ENCODE assay signal across 10 cellular contexts in genomic region chr10:117543245-117543998, GRCh38. TPM values are rescaled to one million over a fixed set of nuclear protein-coding genes. Genes with fewer than 3 reads are reported as not detected.
A peak's percentile ranks its signal among the peaks of the same experiment; 100 is the strongest.
DNase-seq lines count a peak whose midpoint lies in the region; ATAC-seq, FAIRE-seq and TF ChIP-seq lines count a peak whose summit lies in the region.
"Had no signal": no experiment of that assay in that cellular context is flagged by ENCODE, and none has a peak within 500 bp of the region (broad histone marks: within the 10 kb centered on the region; RNA-seq: fewer than 3 reads in every experiment).

No MANE protein-coding gene starts in this region.

- POLR2A ChIA-PET in MCF 10A (lab: Yijun Ruan, JAX): no interaction called here

- peaks cover 76% of the 10 kb centered on the region for H3K27me3 Mint-ChIP-seq in activated naive CD4-positive, alpha-beta T cell treated with anti-CD3 and anti-CD28 coated beads for 36 hours (ENCODE audit: low read depth)
- peaks cover 37% of the 10 kb centered on the region for H3K27me3 Mint-ChIP-seq in MCF 10A (ENCODE audit: insufficient read depth, unreplicated experiment)

- TF ChIP-seq CTCF in MCF 10A (IDR thresholded peaks at IDR 0.05; ENCODE audit: unreplicated experiment): no peak

- intact Hi-C loops in activated naive CD4-positive, alpha-beta T cell treated with anti-CD3 and anti-CD28 coated beads for 36 hours (cut with micrococcal nuclease): loop anchor here (5.0 to 10.0 kb wide), 3 partner anchors 141 to 379 kb away; partner anchors contain the start of gene PDZD8
- intact Hi-C loops in MCF 10A (cut with micrococcal nuclease): no loop called here

- no peaks in the 10 kb centered on the region for H3K36me3 Mint-ChIP-seq in activated naive CD4-positive, alpha-beta T cell treated with anti-CD3 and anti-CD28 coated beads for 36 hours (ENCODE audit: low read depth)
- H3K36me3 Mint-ChIP-seq in MCF 10A (ENCODE audit: insufficient read depth, unreplicated experiment): no peaks in the 10 kb centered on the region

- H3K27ac Mint-ChIP-seq in activated naive CD4-positive, alpha-beta T cell treated with anti-CD3 and anti-CD28 coated beads for 36 hours: no peak overlapping the region
- peak overlapping the region; percentile 39 for H3K27ac Mint-ChIP-seq in MCF 10A (ENCODE audit: low read depth, unreplicated experiment)

- H3K9me3 Mint-ChIP-seq in activated naive CD4-positive, alpha-beta T cell treated with anti-CD3 and anti-CD28 coated beads for 36 hours: no peaks in the 10 kb centered on the region
- H3K9me3 Mint-ChIP-seq in MCF 10A (ENCODE audit: unreplicated experiment): no peaks in the 10 kb centered on the region
- H3K9me3 Mint-ChIP-seq: activated T-helper 1 cell treated with anti-CD3 and anti-CD28 coated beads, Interleukin-12 subunit alpha, Interleukin-12 subunit beta, Interleukin-2, Interleukin-4 antibody, amounts not matched to agents 30 ng/mL and 10 ng/mL and 1 ng/mL, durations not matched to agents 14 hours and 24 hours and 36 hours had no signal

- peak overlapping the region; percentile 53 for H3K4me3 Mint-ChIP-seq in activated naive CD4-positive, alpha-beta T cell treated with anti-CD3 and anti-CD28 coated beads for 36 hours
- peak overlapping the region; percentile 67 for H3K4me3 Mint-ChIP-seq in MCF 10A (ENCODE audit: unreplicated experiment)
- H3K4me3 Mint-ChIP-seq: activated T-helper 1 cell treated with anti-CD3 and anti-CD28 coated beads, Interleukin-12 subunit alpha, Interleukin-12 subunit beta, Interleukin-2, Interleukin-4 antibody, amounts not matched to agents 30 ng/mL and 10 ng/mL and 1 ng/mL, durations not matched to agents 14 hours and 24 hours and 36 hours had no signal

- BruUV-seq in MCF 10A (replicated peaks; lab: Mats Ljungman, UMichigan): no TSS peak

- no peak for ATAC-seq in HG03439 (IDR thresholded peaks at IDR 0.05; ENCODE audit: unreplicated experiment)

- peaks cover 44% of the 10 kb centered on the region for H3K4me1 Mint-ChIP-seq in activated naive CD4-positive, alpha-beta T cell treated with anti-CD3 and anti-CD28 coated beads for 36 hours (ENCODE audit: low read depth)
- no peaks in the 10 kb centered on the region for H3K4me1 Mint-ChIP-seq in MCF 10A (ENCODE audit: insufficient read depth, unreplicated experiment)

- peak; percentile 65 for FAIRE-seq in urothelium cell line (lab: Jason Lieb, UNC)

- CTCF ChIA-PET in activated naive CD4-positive, alpha-beta T cell treated with anti-CD3 and anti-CD28 coated beads for 36 hours (lab: Charles Lee): interaction anchor here (1.7 kb wide), 1 partner anchor 11 kb away, joined by 3 read pairs; no protein-coding TSS in a partner anchor
- CTCF ChIA-PET in MCF 10A (lab: Yijun Ruan, JAX): interaction anchor here (0.6 to 0.7 kb wide), 2 partner anchors 29 to 275 kb away, joined by 3 to 6 read pairs; no protein-coding TSS in a partner anchor

- DNase-seq in activated naive CD4-positive, alpha-beta T cell treated with anti-CD3 and anti-CD28 coated beads for 36 hours: peak; percentile 39
- no peak for DNase-seq in activated naive CD4-positive, alpha-beta T cell treated with Interleukin-2 at 50 U/mL for 16 hours
- DNase-seq in MCF 10A (ENCODE audit: unreplicated experiment) (no peak), left kidney (ENCODE audit: low read depth, low spot score) (peak; percentile 74), urothelium cell line (ENCODE audit: low spot score) (peak; percentile 53), Ammon's horn (ENCODE audit: low spot score) (no peak), SW480 (ENCODE audit: low spot score) (no peak)
- DNase-seq: right lobe of liver had no signal

RNA-seq across cellular contexts. Expression of gene EMX2, which starts 0.9 kb away (rescaled TPM):
- not detected for total RNA-seq in activated naive CD4-positive, alpha-beta T cell treated with anti-CD3 and anti-CD28 coated beads for 36 hours
- not detected in 2 replicates for total RNA-seq in MCF 10A (2022)
- total RNA-seq: activated T-helper 1 cell treated with anti-CD3 and anti-CD28 coated beads, Interleukin-12 subunit alpha, Interleukin-12 subunit beta, Interleukin-2, Interleukin-4 antibody, amounts not matched to agents 30 ng/mL and 10 ng/mL and 1 ng/mL, durations not matched to agents 14 hours and 24 hours and 36 hours; right lobe of liver had no signal

Comparison
In these comparisons a context has a peak if more than half of its experiments do, and no peak if none do; other contexts are left out.
1. DNase-seq: peak in activated naive CD4-positive, alpha-beta T cell treated with anti-CD3 and anti-CD28 coated beads for 36 hours (single experiment), left kidney (single experiment) and urothelium cell line (single experiment); none in activated naive CD4-positive, alpha-beta T cell treated with Interleukin-2 at 50 U/mL for 16 hours (single experiment), MCF 10A (single experiment), Ammon's horn (single experiment) and SW480 (single experiment).